Comparison of ENCODE assay signal across 18 cellular contexts in the genomic region with DNA sequence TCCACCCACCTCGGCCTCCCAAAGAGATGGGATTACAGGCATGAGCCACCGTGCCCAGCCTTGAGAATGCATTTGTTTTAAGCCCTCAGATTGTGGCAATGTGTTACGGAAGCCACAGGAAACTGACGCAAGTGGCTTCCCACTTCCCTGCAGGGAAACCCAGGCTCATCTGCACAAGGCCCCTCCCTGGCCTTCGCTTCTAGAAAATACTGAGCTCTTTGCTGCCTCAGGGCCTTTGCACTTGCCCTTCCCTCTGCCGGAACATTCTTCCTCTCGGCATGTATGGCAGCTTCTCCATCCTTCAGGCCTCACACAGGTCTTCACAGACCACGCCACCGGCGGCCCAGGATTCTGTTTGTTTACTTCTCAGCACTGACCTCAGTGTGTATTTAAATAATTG.
"Had no signal": no experiment of that assay in that cellular context is flagged by ENCODE, and none has a peak within 500 bp of the region (broad histone marks: within the 10 kb centered on the region; RNA-seq: fewer than 3 reads in every experiment).

No MANE protein-coding gene starts in this region.

- H3K27me3 ChIP-seq: colonic mucosa, left lung had no signal

- H3K27ac ChIP-seq: colonic mucosa, WERI-Rb-1 had no signal

- H3K36me3 ChIP-seq: colonic mucosa, left lung, WERI-Rb-1 had no signal

- ATAC-seq: activated CD4-positive, alpha-beta T cell treated with anti-CD3 and anti-CD28 coated beads for 36 hours; esophagus mucosa; left lung; naive thymus-derived CD8-positive, alpha-beta T cell; stimulated activated memory B cell treated with anti-CD40 and anti-IgM and Interleukin-4, amounts not matched to agents 10 μg/mL and 1 μg/mL and 100 μg/mL, for 72 hours had no signal

- H3K4me1 ChIP-seq: colonic mucosa had no signal

- DNase-seq: activated CD4-positive, alpha-beta memory T cell treated with anti-CD3 and anti-CD28 coated beads for 36 hours; activated CD4-positive, alpha-beta T cell treated with anti-CD3 and anti-CD28 coated beads for 36 hours; activated gamma-delta T cell treated with Interleukin-2 at 50 U/mL for 16 hours; activated T-cell treated with anti-CD3 and anti-CD28 coated beads, Interleukin-2, amount 50 U/mL, for 48 hours; amniotic stem cell; caudate nucleus; colonic mucosa; kidney; naive thymus-derived CD8-positive, alpha-beta T cell; retina; stimulated activated CD4-positive, alpha-beta T cell treated with anti-CD3 and anti-CD28 coated beads, Interleukin-2, amount 100 ng/mL, for 48 hours; T1000; WERI-Rb-1 had no signal

- H3K4me3 ChIP-seq: colonic mucosa, left lung had no signal

- FAIRE-seq: endometrium, kidney, urothelium cell line had no signal

- H3K9me3 ChIP-seq: colonic mucosa, left lung had no signal
